Comparison of ENCODE assay signal across 19 cellular contexts in genomic region chr17:27376637-27377547, GRCh38.
DNase-seq lines count a peak whose midpoint lies in the region; ATAC-seq and TF ChIP-seq lines count a peak whose summit lies in the region.
"Had no signal": no experiment of that assay in that cellular context is flagged by ENCODE, and none has a peak within 500 bp of the region (broad histone marks: within the 10 kb centered on the region; RNA-seq: fewer than 3 reads in every experiment).

No MANE protein-coding gene starts in this region.

- in situ Hi-C loops in ACHN (cut with HindIII; ENCODE audit: low pct_ligation_motif_present, low pct_unique_long_range_greater_than_20kb, low sequenced_read_pairs): no loop called here

- CTCF ChIA-PET in HEK293 (lab: Yijun Ruan, JAX) (interaction anchor here (1.1 to 1.6 kb wide), 3 partner anchors 16 to 226 kb away, joined by 3 to 8 read pairs (median 3); no protein-coding TSS in a partner anchor), RWPE1 (lab: Yijun Ruan, JAX) (interaction anchor here (0.5 to 1.4 kb wide), 2 partner anchors 13 to 23 kb away, joined by 3 read pairs; no protein-coding TSS in a partner anchor)

- peak overlapping the region; percentile 55 for H3K4me2 ChIP-seq in skeletal muscle satellite cell (ENCODE audit: low read length)

- DNase-seq in RWPE1 (ENCODE audit: low spot score) (peak; percentile 54), epithelial cell of prostate (ENCODE audit: low read depth, low spot score) (peak; percentile 33), ACHN (no peak)
- DNase-seq: activated CD4-positive, alpha-beta T cell treated with anti-CD3 and anti-CD28 coated beads for 1 hour; activated T-cell treated with anti-CD3 and anti-CD28 coated beads for 4 hours; CD8-positive, alpha-beta T cell; erythroblast; NCI-H1105 treated with DMSO at 0.1 percent for 48 hours; NCI-H510A; OCI-M1; stimulated activated CD4-positive, alpha-beta T cell treated with anti-CD3 and anti-CD28 coated beads, Interleukin-4, amount 100 ng/mL, for 24 hours; T-cell; trophoblast cell had no signal

- H3K27ac ChIP-seq in HEK293 (ENCODE audit: extremely low read depth, low read depth, low read length) (no peak overlapping the region), RWPE1 (peak overlapping the region; percentile 80), epithelial cell of prostate (peak overlapping the region; percentile 56)
- H3K27ac ChIP-seq: right atrium auricular region had no signal

- POLR2A ChIA-PET in HEK293 (lab: Yijun Ruan, JAX) (no interaction called here), RWPE1 (lab: Yijun Ruan, JAX; ENCODE audit: low non-redundant PET) (interaction anchor here (0.6 kb wide), 1 partner anchor 556 kb away, joined by 9 read pairs; no protein-coding TSS in a partner anchor)

- TF ChIP-seq CTCF in HEK293 (tag by site-specific recombination; IDR thresholded peaks at IDR 0.05) (no peak), RWPE1 (conservative IDR thresholded peaks at IDR 0.05; ENCODE audit: low read depth) (no peak)

- H3K9me3 ChIP-seq in HEK293 (ENCODE audit: control insufficient read depth, insufficient read depth, low read depth, low read length) (no peaks in the 10 kb centered on the region), skeletal muscle satellite cell (replicated peaks; ENCODE audit: low read length) (no peaks in the 10 kb centered on the region)

- H3K9ac ChIP-seq in skeletal muscle satellite cell (ENCODE audit: low read depth, low read length): no peak overlapping the region

- ATAC-seq in GM18498 (IDR thresholded peaks at IDR 0.05; ENCODE audit: unreplicated experiment) (no peak), GM18505 (IDR thresholded peaks at IDR 0.05; ENCODE audit: unreplicated experiment) (no peak)
- ATAC-seq: CD8-positive, alpha-beta T cell; left lobe of liver; T-cell had no signal

- TF ChIP-seq POLR2A in GM18505 (IDR thresholded peaks at IDR 0.05; ENCODE audit: borderline replicate concordance, extremely low read depth, insufficient read depth, insufficient read length): no peak

- H3K27me3 ChIP-seq in skeletal muscle satellite cell (ENCODE audit: control insufficient read depth, insufficient read depth, low read length): peaks cover 2% of the 10 kb centered on the region
- H3K27me3 ChIP-seq: right atrium auricular region had no signal

- H3K36me3 ChIP-seq in HEK293 (ENCODE audit: control insufficient read depth in 2 of 2, insufficient read depth in 1 of 2, low read length in 2 of 2) (no peaks in the 10 kb centered on the region), skeletal muscle satellite cell (ENCODE audit: insufficient read depth, low read length) (no peaks in the 10 kb centered on the region)
- H3K36me3 ChIP-seq: right atrium auricular region had no signal

- H3K4me3 ChIP-seq in HEK293 (ENCODE audit: low read depth, low read length): no peak overlapping the region
- H3K4me3 ChIP-seq in skeletal muscle satellite cell (ENCODE audit: low read length): no peak overlapping the region
- H3K4me3 ChIP-seq: right atrium auricular region had no signal

- H3K4me1 ChIP-seq in HEK293 (ENCODE audit: control insufficient read depth, insufficient read depth, low read length): no peaks in the 10 kb centered on the region
- H3K4me1 ChIP-seq in skeletal muscle satellite cell (ENCODE audit: control insufficient read depth, insufficient read depth, low read length): peaks cover 32% of the 10 kb centered on the region

TF ChIP-seq in HEK293, 187 proteins besides CTCF, POLR2A, EP300 and RAD21:
- peak; percentile 94 for TF ChIP-seq SETDB1 (IDR thresholded peaks at IDR 0.05; ENCODE audit: insufficient read length, low read length)
- TF ChIP-seq ZNF596 (tag by site-specific recombination; IDR thresholded peaks at IDR 0.05): no peak
